ENCODE assay signal across 10 cellular contexts in the genomic region with DNA sequence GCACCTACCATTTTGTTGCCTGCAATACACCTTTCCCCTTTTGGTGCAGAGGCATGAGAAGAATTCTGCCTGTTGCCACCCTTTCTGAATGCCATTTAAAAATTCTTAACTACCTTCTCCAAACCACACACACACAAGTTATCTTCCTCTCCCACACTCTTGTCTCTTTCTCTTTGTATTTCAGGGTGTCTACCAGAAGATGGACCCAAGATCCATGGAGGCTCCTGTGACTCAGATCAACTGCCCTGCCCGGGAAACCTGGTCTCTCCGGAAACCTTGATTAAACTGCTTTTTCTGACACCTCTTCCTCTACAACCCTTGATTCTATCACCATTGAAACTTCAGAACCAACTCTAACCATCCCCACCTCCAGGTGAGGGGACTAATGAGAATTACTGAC. TPM values are rescaled to one million over a fixed set of nuclear protein-coding genes. Genes with fewer than 3 reads are reported as not detected.
DNase-seq lines count a peak whose midpoint lies in the region; ATAC-seq, FAIRE-seq and TF ChIP-seq lines count a peak whose summit lies in the region.
"Had no signal": no experiment of that assay in that cellular context is flagged by ENCODE, and none has a peak within 500 bp of the region (broad histone marks: within the 10 kb centered on the region; RNA-seq: fewer than 3 reads in every experiment).

No MANE protein-coding gene starts in this region.

- peak overlapping the region; percentile 63; the same call in 1 of the 2 replicates for H2AFZ ChIP-seq in OCI-LY7 (ENCODE audit: low read length)

- H3K36me3 Mint-ChIP-seq in activated CD8-positive, alpha-beta T cell treated with anti-CD3 and anti-CD28 coated beads, Interleukin-2, amount 10 ng/mL, durations not matched to agents 7 days and 5 days (ENCODE audit: low read depth), result peaks cover 4% of the 10 kb centered on the region
- peaks cover 9% of the 10 kb centered on the region for H3K36me3 Mint-ChIP-seq in activated CD8-positive, alpha-beta T cell treated with anti-CD3 and anti-CD28 coated beads for 36 hours (ENCODE audit: low read depth)

- no peaks in the 10 kb centered on the region for H3K9me3 Mint-ChIP-seq in activated CD8-positive, alpha-beta T cell treated with anti-CD3 and anti-CD28 coated beads, Interleukin-2, amount 10 ng/mL, durations not matched to agents 7 days and 5 days (ENCODE audit: insufficient read depth)
- H3K9me3 Mint-ChIP-seq in activated CD8-positive, alpha-beta T cell treated with anti-CD3 and anti-CD28 coated beads for 36 hours, result no peaks in the 10 kb centered on the region

- no peaks in the 10 kb centered on the region for H3K9me3 ChIP-seq in OCI-LY7 (ENCODE audit: low read length)
- H3K9me3 ChIP-seq in small intestine (ENCODE audit: control insufficient read depth, low read depth), result no peaks in the 10 kb centered on the region
- H3K9me3 ChIP-seq in ascending aorta, result no peaks in the 10 kb centered on the region

- peaks cover 2% of the 10 kb centered on the region for H3K27me3 Mint-ChIP-seq in activated CD8-positive, alpha-beta T cell treated with anti-CD3 and anti-CD28 coated beads, Interleukin-2, amount 10 ng/mL, durations not matched to agents 7 days and 5 days (ENCODE audit: low read depth)
- no peaks in the 10 kb centered on the region for H3K27me3 Mint-ChIP-seq in activated CD8-positive, alpha-beta T cell treated with anti-CD3 and anti-CD28 coated beads for 36 hours

- no peak for TF ChIP-seq CTCF in activated CD8-positive, alpha-beta T cell treated with anti-CD3 and anti-CD28 coated beads for 36 hours (IDR thresholded peaks at IDR 0.05)
- TF ChIP-seq CTCF in OCI-LY7 (conservative IDR thresholded peaks at IDR 0.05; ENCODE audit: low read length) (peak; percentile 60), GM20000 (IDR thresholded peaks at IDR 0.05; ENCODE audit: extremely low read depth, missing control alignments) (no peak), ascending aorta (IDR thresholded peaks at IDR 0.05) (no peak)

- DNase-seq in activated CD8-positive, alpha-beta T cell treated with anti-CD3 and anti-CD28 coated beads, Interleukin-2, amount 10 ng/mL, durations not matched to agents 7 days and 5 days, result peak; percentile 26
- no peak for DNase-seq in activated CD8-positive, alpha-beta T cell treated with anti-CD3 and anti-CD28 coated beads for 36 hours
- DNase-seq in OCI-LY7 (ENCODE audit: low spot score) (peak; percentile 29), epithelial cell of prostate (ENCODE audit: low read depth, low spot score) (no peak), small intestine (peak; percentile 54), GM20000 (ENCODE audit: low spot score) (no peak), ascending aorta (ENCODE audit: low spot score in 2 of 2) (no peak), putamen (ENCODE audit: low spot score) (no peak)
- DNase-seq: DMS79, NCI-H345 had no signal

- H3K4me1 ChIP-seq in OCI-LY7 (ENCODE audit: insufficient read depth, low read length, poor library complexity, severe bottlenecking), result peaks cover 18% of the 10 kb centered on the region
- H3K4me1 ChIP-seq in small intestine (ENCODE audit: control insufficient read depth in 2 of 2, insufficient read depth in 1 of 2, low read depth in 1 of 2, low read length in 1 of 2), result no peaks in the 10 kb centered on the region
- H3K4me1 ChIP-seq in ascending aorta, result peaks cover 0 to 6% of the 10 kb centered on the region in 2 donors

- no peak overlapping the region for H3K4me2 ChIP-seq in OCI-LY7 (ENCODE audit: low read length)

- H3K9me2 ChIP-seq in OCI-LY7 (ENCODE audit: insufficient read depth, low read length), result no peaks in the 10 kb centered on the region

- 0 to 27% (median 8%) methylated on average over 2 of the region's 2 CpGs for WGBS in small intestine, 3 donors

- intact Hi-C loops in activated CD8-positive, alpha-beta T cell treated with anti-CD3 and anti-CD28 coated beads for 36 hours (cut with micrococcal nuclease), result loop anchor here (10.0 kb wide), 1 partner anchor 140 kb away; a partner anchor contains a TSS
- intact Hi-C loops in OCI-LY7 (cut with micrococcal nuclease; ENCODE audit: unreplicated experiment), result loop anchor here (1.0 to 10.0 kb wide), 2 partner anchors 75 to 140 kb away; a partner anchor contains a TSS
- intact Hi-C loops in ascending aorta (cut with DNase I), result loop anchor here (5.0 kb wide), 1 partner anchor 47 kb away; no protein-coding TSS in a partner anchor

- no peak overlapping the region for H3K27ac Mint-ChIP-seq in activated CD8-positive, alpha-beta T cell treated with anti-CD3 and anti-CD28 coated beads, Interleukin-2, amount 10 ng/mL, durations not matched to agents 7 days and 5 days
- no peak overlapping the region for H3K27ac Mint-ChIP-seq in activated CD8-positive, alpha-beta T cell treated with anti-CD3 and anti-CD28 coated beads for 36 hours

- H3K79me2 ChIP-seq in OCI-LY7 (ENCODE audit: insufficient read depth, low read depth, low read length), result peaks cover 18% of the 10 kb centered on the region; the same call in 1 of the 2 replicates

- no peak overlapping the region for H3K4me3 Mint-ChIP-seq in activated CD8-positive, alpha-beta T cell treated with anti-CD3 and anti-CD28 coated beads, Interleukin-2, amount 10 ng/mL, durations not matched to agents 7 days and 5 days
- H3K4me3 Mint-ChIP-seq in activated CD8-positive, alpha-beta T cell treated with anti-CD3 and anti-CD28 coated beads for 36 hours, result no peak overlapping the region

- CTCF ChIA-PET in activated CD8-positive, alpha-beta T cell treated with anti-CD3 and anti-CD28 coated beads, Interleukin-2, amount 10 ng/mL, durations not matched to agents 7 days and 5 days (lab: Charles Lee), result interaction anchor here (1.0 to 3.1 kb wide), 3 partner anchors 31 to 75 kb away, joined by 3 to 10 read pairs (median 9); a partner anchor contains a TSS
- CTCF ChIA-PET in activated CD8-positive, alpha-beta T cell treated with anti-CD3 and anti-CD28 coated beads for 36 hours (lab: Charles Lee), result interaction anchor here (0.8 to 1.7 kb wide), 3 partner anchors 20 to 229 kb away, joined by 3 to 6 read pairs (median 5); no protein-coding TSS in a partner anchor
- CTCF ChIA-PET in OCI-LY7 (lab: Charles Lee; ENCODE audit: unreplicated experiment), result no interaction called here

- no TSS peak for BruUV-seq in OCI-LY7 (replicated peaks; lab: Mats Ljungman, UMichigan)

- H3K36me3 ChIP-seq in OCI-LY7 (ENCODE audit: insufficient read depth, low read length) (peaks cover 10% of the 10 kb centered on the region; the same call in 1 of the 2 replicates), small intestine (ENCODE audit: control insufficient read depth in 2 of 2, insufficient read depth in 2 of 2, low read length in 2 of 2) (no peaks in the 10 kb centered on the region), ascending aorta (no peaks in the 10 kb centered on the region)

- H3K27me3 ChIP-seq in small intestine (ENCODE audit: control insufficient read depth in 2 of 2, insufficient read depth in 2 of 2, low read length in 2 of 2) (no peaks in the 10 kb centered on the region), ascending aorta (no peaks in the 10 kb centered on the region)

- H3K27ac ChIP-seq in OCI-LY7 (ENCODE audit: low read depth, low read length, poor library complexity, severe bottlenecking), result no peak overlapping the region
- peak overlapping the region; percentile 92 for H3K27ac ChIP-seq in epithelial cell of prostate
- H3K27ac ChIP-seq in small intestine (ENCODE audit: low read depth in 1 of 2, low read length in 1 of 2), result no peak overlapping the region
- H3K27ac ChIP-seq in ascending aorta, result no peak overlapping the region

- FAIRE-seq in small intestine (lab: Jason Lieb, UNC), result no peak

- no peaks in the 10 kb centered on the region for H4K20me1 ChIP-seq in OCI-LY7 (ENCODE audit: insufficient read depth, low read length)

- ATAC-seq in activated CD8-positive, alpha-beta T cell treated with anti-CD3 and anti-CD28 coated beads, Interleukin-2, amount 10 ng/mL, durations not matched to agents 7 days and 5 days, result no peak
- no peak for ATAC-seq in activated CD8-positive, alpha-beta T cell treated with anti-CD3 and anti-CD28 coated beads for 36 hours

- H3K4me1 Mint-ChIP-seq in activated CD8-positive, alpha-beta T cell treated with anti-CD3 and anti-CD28 coated beads, Interleukin-2, amount 10 ng/mL, durations not matched to agents 7 days and 5 days (ENCODE audit: low read depth), result peaks cover 19% of the 10 kb centered on the region
- peaks cover 18% of the 10 kb centered on the region for H3K4me1 Mint-ChIP-seq in activated CD8-positive, alpha-beta T cell treated with anti-CD3 and anti-CD28 coated beads for 36 hours (ENCODE audit: low read depth)

- no peak overlapping the region for H3K4me3 ChIP-seq in OCI-LY7 (ENCODE audit: low read depth, low read length, poor library complexity, severe bottlenecking)
- H3K4me3 ChIP-seq in small intestine (ENCODE audit: low read depth in 1 of 2, low read length in 2 of 2), result no peak overlapping the region
- H3K4me3 ChIP-seq in ascending aorta, result no peak overlapping the region

- POLR2A ChIA-PET in activated CD8-positive, alpha-beta T cell treated with anti-CD3 and anti-CD28 coated beads, Interleukin-2, amount 10 ng/mL, durations not matched to agents 7 days and 5 days (lab: Charles Lee), result no interaction called here
- POLR2A ChIA-PET in activated CD8-positive, alpha-beta T cell treated with anti-CD3 and anti-CD28 coated beads for 36 hours (lab: Charles Lee), result interaction anchor here (1.0 kb wide), 1 partner anchor 67 kb away, joined by 4 read pairs; no protein-coding TSS in a partner anchor
- POLR2A ChIA-PET in OCI-LY7 (lab: Charles Lee), result interaction anchor here (1.0 to 1.1 kb wide), 2 partner anchors 10 to 30 kb away, joined by 3 to 4 read pairs; no protein-coding TSS in a partner anchor

RNA-seq across cellular contexts. Expression of a gene that starts 2.4 kb away (rescaled TPM):
- 10 to 100 TPM; 29.8 to 33.7 TPM for total RNA-seq in activated CD8-positive, alpha-beta T cell treated with anti-CD3 and anti-CD28 coated beads, Interleukin-2, amount 10 ng/mL, durations not matched to agents 7 days and 5 days
- total RNA-seq in activated CD8-positive, alpha-beta T cell treated with anti-CD3 and anti-CD28 coated beads for 36 hours, result 10 to 100 TPM; 43.3 to 44.5 TPM
- total RNA-seq in OCI-LY7 (2014; rRNA removed; shearing (Covaris generic)), result 29.4 and 42.0 TPM in 2 replicates
- total RNA-seq in OCI-LY7 (2022) (55.3 and 62.5 TPM in 2 replicates), ascending aorta (10.9 TPM)
- polyA plus RNA-seq in small intestine, result 10 to 100 TPM in 1 of 3 donors, 1 to 10 TPM in 2; 6.5 to 14.6 (median 7.8) TPM

RNA-seq across cellular contexts. Expression of a gene that starts 23.0 kb away (rescaled TPM):
- total RNA-seq in activated CD8-positive, alpha-beta T cell treated with anti-CD3 and anti-CD28 coated beads, Interleukin-2, amount 10 ng/mL, durations not matched to agents 7 days and 5 days, result under 1 TPM; 0.71 to 0.78 TPM
- under 1 TPM; 0.74 to 0.81 TPM for total RNA-seq in activated CD8-positive, alpha-beta T cell treated with anti-CD3 and anti-CD28 coated beads for 36 hours
- total RNA-seq in OCI-LY7 (2014; rRNA removed; shearing (Covaris generic)), result 0.70 and 2.0 TPM in 2 replicates
- total RNA-seq in OCI-LY7 (2022), result 2.7 and 3.8 TPM in 2 replicates
- polyA plus RNA-seq in small intestine, result 1 to 10 TPM in 2 of 3 donors, under 1 TPM in 1; 0.89 to 8.3 (median 1.9) TPM
- 55.8 TPM for total RNA-seq in ascending aorta

RNA-seq across cellular contexts. Expression of a gene that starts 30.7 kb away (rescaled TPM):
- total RNA-seq in activated CD8-positive, alpha-beta T cell treated with anti-CD3 and anti-CD28 coated beads, Interleukin-2, amount 10 ng/mL, durations not matched to agents 7 days and 5 days, result not detected
- not detected for total RNA-seq in activated CD8-positive, alpha-beta T cell treated with anti-CD3 and anti-CD28 coated beads for 36 hours
- 0.47 and 2.8 TPM in 2 replicates for total RNA-seq in OCI-LY7 (2014; rRNA removed; shearing (Covaris generic))
- total RNA-seq in OCI-LY7 (2022) (1.9 and 2.7 TPM in 2 replicates), ascending aorta (not detected)
- under 1 TPM in 1 of 3 donors, not detected in 2; 0.24 TPM for polyA plus RNA-seq in small intestine

Comparison
In these comparisons a context has a peak if more than half of its experiments do, and no peak if none do; other contexts are left out.
1. DNase-seq: peak in activated CD8-positive, alpha-beta T cell treated with anti-CD3 and anti-CD28 coated beads, Interleukin-2, amount 10 ng/mL, durations not matched to agents 7 days and 5 days (single experiment), OCI-LY7 (single experiment) and small intestine (single experiment); none in activated CD8-positive, alpha-beta T cell treated with anti-CD3 and anti-CD28 coated beads for 36 hours (single experiment), epithelial cell of prostate (single experiment), GM20000 (single experiment), ascending aorta (0 of 2) and putamen (single experiment).
2. RNA of a gene that starts 23.0 kb away (total RNA-seq): 55.8 TPM in ascending aorta (single experiment); 0.70 to 3.8 TPM in OCI-LY7, 0.74 to 0.81 TPM in activated CD8-positive, alpha-beta T cell treated with anti-CD3 and anti-CD28 coated beads for 36 hours and 0.71 to 0.78 TPM in activated CD8-positive, alpha-beta T cell treated with anti-CD3 and anti-CD28 coated beads, Interleukin-2, amount 10 ng/mL, durations not matched to agents 7 days and 5 days; every median in the first group is over 10 times any median in the second.